ENCODE assay signal across 1 cellular context in the genomic region with DNA sequence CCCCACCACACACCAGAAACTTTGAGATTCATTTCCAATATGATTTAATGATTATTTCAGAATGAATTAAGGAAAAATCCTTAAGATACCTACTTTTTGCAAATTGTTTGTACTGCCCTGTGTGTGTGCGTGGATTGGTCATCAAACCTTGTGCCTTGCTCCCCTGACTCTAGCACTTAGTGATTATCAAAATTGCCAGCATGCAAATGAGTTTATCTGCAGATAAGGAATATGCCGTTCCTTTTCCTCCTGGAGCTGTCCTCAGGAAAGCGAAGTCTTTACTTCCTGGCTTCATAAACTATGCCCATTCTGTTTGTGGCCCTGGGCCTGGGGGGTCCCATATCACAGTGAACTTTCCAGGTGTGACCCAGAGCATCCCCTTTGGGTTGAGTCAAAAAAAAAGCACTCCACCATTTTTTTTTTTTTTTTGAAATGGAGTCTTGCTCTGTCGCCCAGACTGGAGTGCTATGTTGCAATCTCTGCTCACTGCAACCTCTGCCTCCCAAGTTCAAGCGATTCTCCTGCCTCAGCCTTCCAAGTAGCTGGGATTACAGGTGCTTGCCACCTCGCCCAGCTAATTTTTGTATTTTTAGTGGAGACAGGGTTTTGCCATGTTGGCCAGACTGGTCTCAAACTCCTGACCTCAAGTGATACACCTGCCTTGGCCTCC.
TF ChIP-seq lines count a peak whose summit lies in the region.

No MANE protein-coding gene starts in this region.

TF ChIP-seq in K562, 482 proteins besides CTCF, POLR2A, EP300 and RAD21 (continued from another document):
- TF ChIP-seq CEBPG (CRISPR knock-in tag; IDR thresholded peaks at IDR 0.05) (no peak), CEBPG (tag; conservative IDR thresholded peaks at IDR 0.05 in 1 of 2, IDR thresholded peaks at IDR 0.05 in 1 of 2) (peak; percentile 37 to 61; a peak in 2 of 4 replicates)
